8 cellular contexts compared by ENCODE assay signal in genomic region chr16:8660841-8661301, GRCh38. TPM values are rescaled to one million over a fixed set of nuclear protein-coding genes. Genes with fewer than 3 reads are reported as not detected.
A peak's percentile ranks its signal among the peaks of the same experiment; 100 is the strongest.
DNase-seq lines count a peak whose midpoint lies in the region; ATAC-seq, FAIRE-seq and TF ChIP-seq lines count a peak whose summit lies in the region.

No MANE protein-coding gene starts in this region.

- H3K36me3 Mint-ChIP-seq in activated CD8-positive, alpha-beta memory T cell treated with anti-CD3 and anti-CD28 coated beads, Interleukin-2, amount 10 ng/mL, durations not matched to agents 7 days and 5 days, result no peaks in the 10 kb centered on the region

- no peak for FAIRE-seq in D721Med (lab: Jason Lieb, UNC)

- CTCF ChIA-PET in activated CD8-positive, alpha-beta memory T cell treated with anti-CD3 and anti-CD28 coated beads, Interleukin-2, amount 10 ng/mL, durations not matched to agents 7 days and 5 days (lab: Charles Lee), result interaction anchor here (0.9 to 3.4 kb wide), 6 partner anchors 9 to 224 kb away, joined by 3 to 20 read pairs (median 4); partner anchors contain the start of genes ABAT and LITAFD

- H3K27ac Mint-ChIP-seq in activated CD8-positive, alpha-beta memory T cell treated with anti-CD3 and anti-CD28 coated beads, Interleukin-2, amount 10 ng/mL, durations not matched to agents 7 days and 5 days, result no peak overlapping the region

- H3K9me3 ChIP-seq in mucosa of descending colon, result no peaks in the 10 kb centered on the region
- H3K9me3 ChIP-seq in thoracic aorta, result no peaks in the 10 kb centered on the region

- H3K27me3 Mint-ChIP-seq in activated CD8-positive, alpha-beta memory T cell treated with anti-CD3 and anti-CD28 coated beads, Interleukin-2, amount 10 ng/mL, durations not matched to agents 7 days and 5 days, result no peaks in the 10 kb centered on the region

- DNase-seq in D721Med (ENCODE audit: insufficient read length, low spot score) (peak; percentile 30), NCI-H524 (lab: John Stamatoyannopoulos, UW) (peak; percentile 61 to 84), epithelial cell of proximal tubule (ENCODE audit: low read depth) (no peak), mucosa of descending colon (peak; percentile 61 to 82 (median 79)), thoracic aorta (ENCODE audit: low spot score) (no peak)
- peak; percentile 68 for DNase-seq in activated CD8-positive, alpha-beta memory T cell treated with anti-CD3 and anti-CD28 coated beads, Interleukin-2, amount 10 ng/mL, durations not matched to agents 7 days and 5 days

- H3K27me3 ChIP-seq in thoracic aorta (replicated peaks; ENCODE audit: insufficient read depth), result no peaks in the 10 kb centered on the region

- H3K4me1 ChIP-seq in mucosa of descending colon (ENCODE audit: low read depth), result no peaks in the 10 kb centered on the region
- H3K4me1 ChIP-seq in thoracic aorta (ENCODE audit: control insufficient read depth in 1 of 2, low read depth in 2 of 2), result no peaks in the 10 kb centered on the region

- ATAC-seq in HG02798 (IDR thresholded peaks at IDR 0.05; ENCODE audit: poor library complexity, unreplicated experiment) (peak; percentile 50), mucosa of descending colon (peak; percentile 95), thoracic aorta (ENCODE audit: insufficient number of reproducible peaks, low FRiP score, low read depth) (no peak), HG02973 (IDR thresholded peaks at IDR 0.05; ENCODE audit: unreplicated experiment) (no peak)
- peak; percentile 61 for ATAC-seq in activated CD8-positive, alpha-beta memory T cell treated with anti-CD3 and anti-CD28 coated beads, Interleukin-2, amount 10 ng/mL, durations not matched to agents 7 days and 5 days

- no peaks in the 10 kb centered on the region for H3K9me3 Mint-ChIP-seq in activated CD8-positive, alpha-beta memory T cell treated with anti-CD3 and anti-CD28 coated beads, Interleukin-2, amount 10 ng/mL, durations not matched to agents 7 days and 5 days (ENCODE audit: low read depth)

- intact Hi-C loops in mucosa of descending colon (cut with DNase I, micrococcal nuclease), result loop anchor here in 1 of 2 donors (5.0 kb wide), 1 partner anchor 131 kb away; no protein-coding TSS in a partner anchor

- no peaks in the 10 kb centered on the region for H3K4me1 Mint-ChIP-seq in activated CD8-positive, alpha-beta memory T cell treated with anti-CD3 and anti-CD28 coated beads, Interleukin-2, amount 10 ng/mL, durations not matched to agents 7 days and 5 days

- H3K4me3 ChIP-seq in epithelial cell of proximal tubule (ENCODE audit: low read depth, low read length) (peak overlapping the region; percentile 11), mucosa of descending colon (no peak overlapping the region), thoracic aorta (no peak overlapping the region)

- H3K4me3 Mint-ChIP-seq in activated CD8-positive, alpha-beta memory T cell treated with anti-CD3 and anti-CD28 coated beads, Interleukin-2, amount 10 ng/mL, durations not matched to agents 7 days and 5 days, result no peak overlapping the region

- H3K36me3 ChIP-seq in mucosa of descending colon (ENCODE audit: low read depth) (no peaks in the 10 kb centered on the region), thoracic aorta (peaks cover 8% of the 10 kb centered on the region)

- TF ChIP-seq CTCF in D721Med (IDR thresholded peaks at IDR 0.05; ENCODE audit: insufficient read depth, missing control alignments), result peak; percentile 88
- TF ChIP-seq CTCF in epithelial cell of proximal tubule (conservative IDR thresholded peaks at IDR 0.05; ENCODE audit: low read depth, low read length), result peak; percentile 88
- TF ChIP-seq CTCF in mucosa of descending colon (IDR thresholded peaks at IDR 0.05), result peak; percentile 39
- peak; percentile 52 for TF ChIP-seq CTCF in thoracic aorta (IDR thresholded peaks at IDR 0.05)

- H3K27ac ChIP-seq in thoracic aorta, result no peak overlapping the region

RNA-seq across cellular contexts. Expression of gene ABAT, which starts 13.5 kb away (rescaled TPM):
- total RNA-seq in activated CD8-positive, alpha-beta memory T cell treated with anti-CD3 and anti-CD28 coated beads, Interleukin-2, amount 10 ng/mL, durations not matched to agents 7 days and 5 days, result 1 to 10 TPM; 4.0 to 7.8 TPM
- total RNA-seq in epithelial cell of proximal tubule, result 1.6 and 3.9 TPM in 2 replicates
- 10 to 100 TPM; 12.1 to 25.5 (median 16.5) TPM for total RNA-seq in mucosa of descending colon
- total RNA-seq in thoracic aorta, result 1 to 10 TPM; 9.3 to 9.8 TPM

RNA-seq across cellular contexts. Expression of gene METTL22, which starts 39.4 kb away (rescaled TPM):
- total RNA-seq in activated CD8-positive, alpha-beta memory T cell treated with anti-CD3 and anti-CD28 coated beads, Interleukin-2, amount 10 ng/mL, durations not matched to agents 7 days and 5 days, result 10 to 100 TPM; 29.5 to 40.0 TPM
- 15.5 and 25.7 TPM in 2 replicates for total RNA-seq in epithelial cell of proximal tubule
- total RNA-seq in mucosa of descending colon, result 10 to 100 TPM; 24.1 to 41.0 (median 30.8) TPM
- total RNA-seq in thoracic aorta, result 10 to 100 TPM; 19.6 to 34.6 TPM

Comparison
In these comparisons a context has a peak if more than half of its experiments do, and no peak if none do; other contexts are left out.
1. DNase-seq: peak in D721Med (single experiment), NCI-H524 (2 of 2), activated CD8-positive, alpha-beta memory T cell treated with anti-CD3 and anti-CD28 coated beads, Interleukin-2, amount 10 ng/mL, durations not matched to agents 7 days and 5 days (single experiment) and mucosa of descending colon (3 of 3); none in epithelial cell of proximal tubule (single experiment) and thoracic aorta (single experiment).
2. ATAC-seq: peak in HG02798 (single experiment), activated CD8-positive, alpha-beta memory T cell treated with anti-CD3 and anti-CD28 coated beads, Interleukin-2, amount 10 ng/mL, durations not matched to agents 7 days and 5 days (single experiment) and mucosa of descending colon (single experiment); none in thoracic aorta (single experiment) and HG02973 (single experiment).
3. Peak in every context shown above with its lines, with median percentiles within 50 percentile points of each other: CTCF ChIP-seq.